9 cellular contexts compared by ENCODE assay signal in the genomic region with DNA sequence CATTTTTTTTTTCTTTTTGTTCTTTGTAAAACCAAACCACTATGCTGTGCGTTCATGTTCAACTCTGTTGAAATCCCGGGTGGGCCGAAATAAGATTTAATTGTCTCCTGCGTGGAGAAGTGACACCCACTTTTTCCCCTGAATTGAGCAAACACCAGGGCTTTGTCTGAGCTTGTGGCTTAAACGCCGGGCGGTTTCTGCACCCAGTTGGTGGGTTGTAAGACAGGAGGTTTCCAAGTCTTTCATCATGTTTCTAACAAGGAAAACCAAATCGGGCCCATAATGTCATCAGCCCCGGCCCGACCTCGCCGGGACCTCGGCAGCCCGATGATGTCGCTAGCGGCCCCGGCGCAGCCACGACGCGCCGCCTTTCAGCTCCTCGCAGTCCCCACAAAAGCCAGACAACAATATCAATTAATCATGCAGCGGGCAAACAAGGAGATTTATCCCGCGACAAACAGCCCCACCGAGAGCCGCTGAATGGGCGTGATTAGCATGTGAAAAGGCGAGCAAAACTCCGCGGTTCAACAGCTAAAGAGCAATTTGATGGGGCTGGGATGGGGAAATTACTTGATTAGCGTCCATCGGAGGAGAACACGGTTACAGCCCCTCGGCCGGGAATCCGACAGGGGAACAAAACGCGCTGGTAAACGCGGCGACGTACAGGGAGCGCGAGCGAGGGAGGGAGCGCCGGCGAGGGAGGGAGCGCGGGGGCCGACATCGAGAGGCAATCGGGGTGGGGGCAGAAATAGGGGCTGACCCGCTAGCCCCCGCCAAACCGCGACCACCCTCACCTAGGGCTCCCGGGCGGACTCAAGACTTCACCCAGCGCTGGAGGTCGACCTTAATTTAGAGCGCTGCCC. TPM values are rescaled to one million over a fixed set of nuclear protein-coding genes. Genes with fewer than 3 reads are reported as not detected.
DNase-seq lines count a peak whose midpoint lies in the region; ATAC-seq, FAIRE-seq and TF ChIP-seq lines count a peak whose summit lies in the region.
"Had no signal": no experiment of that assay in that cellular context is flagged by ENCODE, and none has a peak within 500 bp of the region (broad histone marks: within the 10 kb centered on the region; RNA-seq: fewer than 3 reads in every experiment).

No MANE protein-coding gene starts in this region.

- SMC1A ChIA-PET in GM12878 (lab: Charles Lee; ENCODE audit: uncharacterized antibody, unreplicated experiment) = interaction anchor here (1.1 kb wide), 1 partner anchor 53 kb away, joined by 3 read pairs; no protein-coding TSS in a partner anchor

- H2AFZ ChIP-seq in GM12878 (ENCODE audit: control insufficient read depth, low read depth, low read length) = peak overlapping the region; percentile 62

- H3K4me1 Mint-ChIP-seq in mesothelial cell of epicardium = peaks cover 15% of the 10 kb centered on the region

- H3K36me3 Mint-ChIP-seq in mesothelial cell of epicardium = no peaks in the 10 kb centered on the region

- peak overlapping the region; percentile 53 for H3K4me3 Mint-ChIP-seq in mesothelial cell of epicardium

- no peaks in the 10 kb centered on the region for H3K36me3 ChIP-seq in GM12878 (ENCODE audit: control insufficient read depth in 2 of 2, insufficient read depth in 2 of 2, low read length in 1 of 2)
- no peaks in the 10 kb centered on the region for H3K36me3 ChIP-seq in upper lobe of right lung

- POLR2A ChIA-PET in GM12878 (lab: Charles Lee) = no interaction called here

- no peak overlapping the region for H3K27ac ChIP-seq in GM12878 (ENCODE audit: control insufficient read depth, insufficient read depth)
- H3K27ac ChIP-seq in upper lobe of right lung = peak overlapping the region; percentile 56
- H3K27ac ChIP-seq in foreskin keratinocyte = no peak overlapping the region

- H4K20me1 ChIP-seq in GM12878 (ENCODE audit: control insufficient read depth, insufficient read depth) = no peaks in the 10 kb centered on the region

- peak overlapping the region; percentile 24; the same call in 1 of the 2 replicates for H3K9ac ChIP-seq in GM12878 (ENCODE audit: control insufficient read depth, insufficient read depth, low read length)

- under 1% methylated on average over 50 of the region's 64 CpGs for WGBS in GM12878 (ENCODE audit: insufficient coverage, insufficient replicate concordance, low lambda C conversion rate, missing lambda C conversion rate)

- in situ Hi-C loops in GM12878 (cut with MboI) = no loop called here

- H3K9me3 ChIP-seq in GM12878 (replicated peaks; ENCODE audit: control insufficient read depth, insufficient read depth, low read length) (no peaks in the 10 kb centered on the region; the same call in 2 of the 3 replicates), upper lobe of right lung (no peaks in the 10 kb centered on the region)

- H3K4me3 ChIP-seq in GM12878 = peak overlapping the region; percentile 64
- H3K4me3 ChIP-seq in upper lobe of right lung = peak overlapping the region; percentile 47

- TF ChIP-seq RAD21 in GM12878 (IDR thresholded peaks at IDR 0.05; ENCODE audit: insufficient read depth, low read depth, low read length) = no peak

- H3K4me1 ChIP-seq in GM12878 (ENCODE audit: control insufficient read depth, insufficient read depth, low read length) (peaks cover 16% of the 10 kb centered on the region), upper lobe of right lung (peaks cover 42% of the 10 kb centered on the region), foreskin keratinocyte (no peaks in the 10 kb centered on the region)

- no peak overlapping the region for H3K27ac Mint-ChIP-seq in mesothelial cell of epicardium

- H3K79me2 ChIP-seq in GM12878 (ENCODE audit: control insufficient read depth, insufficient read depth, low read length) = no peaks in the 10 kb centered on the region

- TF ChIP-seq POLR2A in GM12878 (IDR thresholded peaks at IDR 0.05; ENCODE audit: low read depth, low read length) = no peak

- CTCF ChIA-PET in GM12878 (lab: Yijun Ruan, JAX) = interaction anchor here (0.7 to 1.0 kb wide), 2 partner anchors 25 to 164 kb away, joined by 3 read pairs; a partner anchor contains a TSS

- RAD21 ChIA-PET in GM12878 (lab: Charles Lee; ENCODE audit: unreplicated experiment) = no interaction called here

- H3K27me3 ChIP-seq in GM12878 (replicated peaks in 1 of 2; ENCODE audit: control insufficient read depth in 2 of 2, insufficient read depth in 2 of 2, low read length in 1 of 2) (peaks cover 21 to 52% of the 10 kb centered on the region in 2 experiments), upper lobe of right lung (peaks cover 76% of the 10 kb centered on the region), foreskin keratinocyte (peaks cover 98% of the 10 kb centered on the region)

- no peaks in the 10 kb centered on the region for H3K9me3 Mint-ChIP-seq in mesothelial cell of epicardium

- peak; percentile 39 for FAIRE-seq in GM19239 (lab: Jason Lieb, UNC)
- FAIRE-seq in GM12878 (lab: Jason Lieb, UNC) = no peak

- TF ChIP-seq CTCF in GM12878 (IDR thresholded peaks at IDR 0.05 in 2 of 3, conservative IDR thresholded peaks at IDR 0.05 in 1 of 3; ENCODE audit: control insufficient read depth in 2 of 3, extremely low read depth in 1 of 3, insufficient read depth in 1 of 3, low read depth in 3 of 3, low read length in 3 of 3) (no peak), mesothelial cell of epicardium (IDR thresholded peaks at IDR 0.05; ENCODE audit: unreplicated experiment) (no peak), upper lobe of right lung (IDR thresholded peaks at IDR 0.05) (no peak), foreskin keratinocyte (conservative IDR thresholded peaks at IDR 0.05) (no peak)

- peak; percentile 7; the same call in 1 of the 3 replicates for ATAC-seq in GM12878
- ATAC-seq in upper lobe of right lung = peak; percentile 13
- no peak for ATAC-seq in HG02610 (IDR thresholded peaks at IDR 0.05; ENCODE audit: unreplicated experiment)
- ATAC-seq in foreskin keratinocyte = no peak
- ATAC-seq in GM19452 (IDR thresholded peaks at IDR 0.05; ENCODE audit: unreplicated experiment) = no peak

- intact Hi-C loops in GM12878 (cut with micrococcal nuclease; ENCODE audit: unreplicated experiment) = no loop called here
- intact Hi-C loops in upper lobe of right lung (cut with DNase I) = no loop called here

- DNase-seq in GM19239 (ENCODE audit: insufficient read length, low spot score) (no peak), NCI-H748 treated with DMSO at 0.1 percent for 48 hours (lab: John Stamatoyannopoulos, UW) (peak; percentile 91), GM12878 (ENCODE audit: low read depth, low spot score) (no peak), mesothelial cell of epicardium (ENCODE audit: low spot score in 2 of 2, unreplicated experiment in 2 of 2) (no peak), upper lobe of right lung (peak; percentile 67), foreskin keratinocyte (no peak)

- BruUV-seq in GM12878 (replicated peaks; lab: Mats Ljungman, UMichigan) = no TSS peak

- H3K4me2 ChIP-seq in GM12878 (ENCODE audit: control insufficient read depth, insufficient read depth) = peak overlapping the region; percentile 100

- peaks cover 100% of the 10 kb centered on the region for H3K27me3 Mint-ChIP-seq in mesothelial cell of epicardium (ENCODE audit: low read depth)

- no peak for TF ChIP-seq EP300 in GM12878 (IDR thresholded peaks at IDR 0.05; ENCODE audit: borderline replicate concordance in 1 of 2, control insufficient read depth in 1 of 2, low read depth in 2 of 2, low read length in 2 of 2)

TF ChIP-seq in GM12878, 131 proteins besides CTCF, POLR2A, EP300 and RAD21 (continues in another document):
- peak; percentile 83 for TF ChIP-seq SUZ12 (IDR thresholded peaks at IDR 0.05; ENCODE audit: unreplicated experiment)

RNA-seq across cellular contexts. Expression of a gene that starts 5.3 kb away (rescaled TPM):
- not detected in 2 replicates for total RNA-seq in GM12878 (2013; cell fraction: nucleolus; rRNA removed)
- not detected in 2 replicates for total RNA-seq in GM12878 (2014; rRNA removed)
- total RNA-seq in GM12878 (2014; rRNA removed; fragmentation: Illumina TruSeq; extraction: Trizol) = not detected in 2 replicates
- not detected in 2 replicates for total RNA-seq in GM12878 (2021)
- polyA plus RNA-seq in GM12878 (2011; ENCODE audit: low read depth) = not detected
- polyA plus RNA-seq in GM12878 (2011; rRNA removed) = not detected in 2 replicates
- polyA plus RNA-seq in GM12878 (2011; cell fraction: cytosol; rRNA removed) = not detected in 2 replicates
- polyA plus RNA-seq in GM12878 (2011; cell fraction: nucleus; rRNA removed) = not detected in 2 replicates
- polyA plus RNA-seq in GM12878 (2012) = not detected in 2 replicates
- polyA plus RNA-seq in GM12878 (2014; fragmentation: Illumina TruSeq; extraction: Trizol) = not detected in 2 replicates
- not detected for polyA plus RNA-seq in GM12878 (2014; fragmentation: Nextera tagmentation; extraction: Ambion mirVana)
- not detected in 2 replicates for polyA plus RNA-seq in GM12878 (2014; rRNA removed)
- polyA plus RNA-seq in GM12878 (2016; fragmentation: Nextera tagmentation; extraction: Ambion mirVana) = not detected
- polyA minus RNA-seq in GM12878 (2011; rRNA and poly(A)+ RNA removed) = not detected in 2 replicates
- polyA minus RNA-seq in GM12878 (2011; cell fraction: cytosol; rRNA and poly(A)+ RNA removed) = not detected in 2 replicates
- polyA minus RNA-seq in GM12878 (2011; cell fraction: nucleus; rRNA and poly(A)+ RNA removed) = not detected in 2 replicates
- total RNA-seq in mesothelial cell of epicardium = not detected in 3 replicates
- not detected for total RNA-seq in upper lobe of right lung
- not detected in 2 replicates for total RNA-seq in foreskin keratinocyte
- not detected in 2 replicates for polyA plus RNA-seq in foreskin keratinocyte
- total RNA-seq: SK-MEL-5 had no signal

RNA-seq across cellular contexts. Expression of a gene that starts 25.1 kb away (rescaled TPM):
- total RNA-seq in GM12878 (2013; cell fraction: nucleolus; rRNA removed) = 43.5 and 46.5 TPM in 2 replicates
- total RNA-seq in GM12878 (2014; rRNA removed) (5.0 and 6.0 TPM in 2 replicates), GM12878 (2014; rRNA removed; fragmentation: Illumina TruSeq; extraction: Trizol) (9.4 and 9.9 TPM in 2 replicates), GM12878 (2021) (6.8 and 11.4 TPM in 2 replicates), mesothelial cell of epicardium (21.1 to 31.3 TPM (median 21.7 TPM) in 3 replicates), upper lobe of right lung (16.2 TPM), foreskin keratinocyte (13.7 and 17.8 TPM in 2 replicates)
- polyA plus RNA-seq in GM12878 (2011; ENCODE audit: low read depth) = 77.5 TPM
- polyA plus RNA-seq in GM12878 (2011; rRNA removed) (11.0 and 17.3 TPM in 2 replicates), GM12878 (2014; fragmentation: Illumina TruSeq; extraction: Trizol) (8.3 and 11.1 TPM in 2 replicates), GM12878 (2014; fragmentation: Nextera tagmentation; extraction: Ambion mirVana) (1 to 10 TPM; 2.7 to 4.5 TPM), GM12878 (2014; rRNA removed) (5.3 and 7.0 TPM in 2 replicates), GM12878 (2016; fragmentation: Nextera tagmentation; extraction: Ambion mirVana) (1 to 10 TPM; 7.7 to 8.2 TPM), foreskin keratinocyte (12.3 and 13.8 TPM in 2 replicates)
- polyA plus RNA-seq in GM12878 (2011; cell fraction: cytosol; rRNA removed) = 4.4 and 5.6 TPM in 2 replicates
- 14.9 and 20.8 TPM in 2 replicates for polyA plus RNA-seq in GM12878 (2011; cell fraction: nucleus; rRNA removed)
- 11.9 and 14.1 TPM in 2 replicates for polyA plus RNA-seq in GM12878 (2012)
- polyA minus RNA-seq in GM12878 (2011; rRNA and poly(A)+ RNA removed) = 4.1 and 10.0 TPM in 2 replicates
- 2.0 and 4.1 TPM in 2 replicates for polyA minus RNA-seq in GM12878 (2011; cell fraction: cytosol; rRNA and poly(A)+ RNA removed)
- polyA minus RNA-seq in GM12878 (2011; cell fraction: nucleus; rRNA and poly(A)+ RNA removed) = 7.1 and 7.9 TPM in 2 replicates

Comparison
In these comparisons a context has a peak if more than half of its experiments do, and no peak if none do; other contexts are left out.
1. DNase-seq: peak in NCI-H748 treated with DMSO at 0.1 percent for 48 hours (single experiment) and upper lobe of right lung (single experiment); none in GM19239 (single experiment), GM12878 (single experiment), mesothelial cell of epicardium (0 of 2) and foreskin keratinocyte (0 of 2).
2. ATAC-seq: peak in GM12878 (single experiment) and upper lobe of right lung (single experiment); none in HG02610 (single experiment), foreskin keratinocyte (single experiment) and GM19452 (single experiment).